8 cellular contexts compared by ENCODE assay signal in the genomic region with DNA sequence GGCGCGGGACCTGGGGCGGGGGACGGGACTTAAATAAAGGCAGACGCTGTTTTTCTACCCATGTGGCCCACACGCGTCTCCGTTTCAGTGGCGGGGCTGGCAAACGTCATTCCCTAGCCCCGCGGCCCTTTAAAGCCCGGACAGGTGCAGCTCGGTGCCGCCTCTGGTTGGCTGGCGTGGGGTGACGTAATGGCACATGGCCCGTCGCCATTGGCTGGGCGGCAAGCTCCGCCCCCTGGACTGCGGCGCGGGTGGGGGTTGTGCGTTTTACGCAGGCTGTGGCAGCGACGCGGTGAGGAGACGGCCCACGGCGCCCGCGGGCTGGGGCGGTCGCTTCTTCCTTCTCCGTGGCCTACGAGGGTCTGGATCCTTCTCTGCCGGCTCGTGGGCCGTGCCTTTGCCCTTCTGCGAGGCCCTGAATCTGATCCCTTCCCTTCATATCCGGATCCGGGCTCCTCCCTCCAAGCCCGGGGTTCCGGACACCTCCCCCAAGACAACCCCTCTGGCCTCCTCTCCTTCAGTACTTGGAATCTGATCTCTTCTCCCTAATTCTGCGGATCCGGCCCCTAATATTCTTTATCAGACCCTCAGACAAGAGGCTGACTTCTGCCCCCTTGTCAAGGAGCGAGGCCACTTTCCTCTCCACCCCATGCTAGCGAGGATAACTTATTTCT. TPM values are rescaled to one million over a fixed set of nuclear protein-coding genes. Genes with fewer than 3 reads are reported as not detected.
DNase-seq lines count a peak whose midpoint lies in the region; ATAC-seq, FAIRE-seq and TF ChIP-seq lines count a peak whose summit lies in the region.

Gene CRELD1, plus strand, starts transcription at position 274 of the 674 bp plus-strand sequence. CDS start 605 bp downstream, outside the sequence.

- no peaks in the 10 kb centered on the region for H3K9me2 ChIP-seq in OCI-LY1 (ENCODE audit: low read depth, low read length)

- H3K27ac ChIP-seq in OCI-LY1 (ENCODE audit: low read depth, low read length, poor library complexity, severe bottlenecking), result peak within 1 kb of the TSS; percentile 62

- no peaks in the 10 kb centered on the region for H3K27me3 Mint-ChIP-seq in mesothelial cell of epicardium (ENCODE audit: low read depth)

- peaks cover 20% of the 10 kb centered on the region for H3K4me1 Mint-ChIP-seq in mesothelial cell of epicardium

- no peaks in the 10 kb centered on the region for H3K79me2 ChIP-seq in OCI-LY1 (ENCODE audit: insufficient read depth, low read length)

- peak; percentile 84 for ATAC-seq in GM21360 (IDR thresholded peaks at IDR 0.05; ENCODE audit: unreplicated experiment)

- DNase-seq in COR-L47 (lab: John Stamatoyannopoulos, UW), result peak; percentile 82
- DNase-seq in HUDEP-2 (lab: John Stamatoyannopoulos, UW; ENCODE audit: unreplicated experiment in 76 of 76), result peak in 74 of 76 experiments; percentile 60 to 96 (median 91)
- peak; percentile 90 for DNase-seq in activated CD8-positive, alpha-beta memory T cell treated with anti-CD3 and anti-CD28 coated beads, Interleukin-2, amount 50 U/mL, for 24 hours (ENCODE audit: extremely low read depth)
- peak; percentile 90 to 99 for DNase-seq in mesothelial cell of epicardium (ENCODE audit: low spot score in 2 of 2, unreplicated experiment in 2 of 2)
- DNase-seq in stimulated activated CD8-positive, alpha-beta memory T cell treated with anti-CD3 and anti-CD28 coated beads, Interleukin-15, amount 100 ng/mL, for 4 hours (ENCODE audit: low read depth in 2 of 2), result peak; percentile 95 to 97

- H3K36me3 Mint-ChIP-seq in mesothelial cell of epicardium, result peaks cover 32% of the 10 kb centered on the region

- peak within 1 kb of the TSS; percentile 99 for H3K27ac Mint-ChIP-seq in mesothelial cell of epicardium

- H2AFZ ChIP-seq in OCI-LY1 (ENCODE audit: low read length), result no peak within 1 kb of the TSS

- no peaks in the 10 kb centered on the region for H4K20me1 ChIP-seq in OCI-LY1 (ENCODE audit: insufficient read depth, low read length)

- no peaks in the 10 kb centered on the region for H3K9me3 ChIP-seq in OCI-LY1 (ENCODE audit: low read length)

- H3K4me3 ChIP-seq in OCI-LY1 (ENCODE audit: low read depth, low read length, poor library complexity, severe bottlenecking), result peak within 1 kb of the TSS; percentile 74

- H3K9me3 Mint-ChIP-seq in mesothelial cell of epicardium, result no peaks in the 10 kb centered on the region

- H3K36me3 ChIP-seq in OCI-LY1 (ENCODE audit: insufficient read depth, low read length), result peaks cover 29% of the 10 kb centered on the region

- peaks cover 26% of the 10 kb centered on the region for H3K4me1 ChIP-seq in OCI-LY1 (ENCODE audit: insufficient read depth, low read length, severe bottlenecking)

- no peak for TF ChIP-seq CTCF in OCI-LY1 (IDR thresholded peaks at IDR 0.05; ENCODE audit: low read length)
- no peak for TF ChIP-seq CTCF in mesothelial cell of epicardium (IDR thresholded peaks at IDR 0.05; ENCODE audit: unreplicated experiment)

- H3K27me3 ChIP-seq in OCI-LY1 (ENCODE audit: insufficient read depth, low read length), result no peaks in the 10 kb centered on the region; the same call in 1 of the 2 replicates

- peak within 1 kb of the TSS; percentile 93 for H3K4me3 Mint-ChIP-seq in mesothelial cell of epicardium

- no peaks in the 10 kb centered on the region for H3F3A ChIP-seq in OCI-LY1 (ENCODE audit: insufficient read depth, low read length)

- FAIRE-seq in endometrium (lab: Jason Lieb, UNC), result peak; percentile 39

- H3K9ac ChIP-seq in OCI-LY1 (ENCODE audit: low read length), result peak within 1 kb of the TSS; percentile 81

- H3K4me2 ChIP-seq in OCI-LY1 (ENCODE audit: low read length), result peak within 1 kb of the TSS; percentile 85

RNA-seq across cellular contexts. Expression of gene CRELD1, which starts in this region (rescaled TPM):
- total RNA-seq in mesothelial cell of epicardium, result 39.8 to 42.3 TPM (median 40.5 TPM) in 3 replicates

Comparison
In these comparisons a context has a peak if more than half of its experiments do, and no peak if none do; other contexts are left out.
1. Peak in every context shown above with its lines: DNase-seq, ATAC-seq, H3K4me3 ChIP-seq and H3K27ac ChIP-seq.